1 cellular context compared by ENCODE assay signal in the genomic region with DNA sequence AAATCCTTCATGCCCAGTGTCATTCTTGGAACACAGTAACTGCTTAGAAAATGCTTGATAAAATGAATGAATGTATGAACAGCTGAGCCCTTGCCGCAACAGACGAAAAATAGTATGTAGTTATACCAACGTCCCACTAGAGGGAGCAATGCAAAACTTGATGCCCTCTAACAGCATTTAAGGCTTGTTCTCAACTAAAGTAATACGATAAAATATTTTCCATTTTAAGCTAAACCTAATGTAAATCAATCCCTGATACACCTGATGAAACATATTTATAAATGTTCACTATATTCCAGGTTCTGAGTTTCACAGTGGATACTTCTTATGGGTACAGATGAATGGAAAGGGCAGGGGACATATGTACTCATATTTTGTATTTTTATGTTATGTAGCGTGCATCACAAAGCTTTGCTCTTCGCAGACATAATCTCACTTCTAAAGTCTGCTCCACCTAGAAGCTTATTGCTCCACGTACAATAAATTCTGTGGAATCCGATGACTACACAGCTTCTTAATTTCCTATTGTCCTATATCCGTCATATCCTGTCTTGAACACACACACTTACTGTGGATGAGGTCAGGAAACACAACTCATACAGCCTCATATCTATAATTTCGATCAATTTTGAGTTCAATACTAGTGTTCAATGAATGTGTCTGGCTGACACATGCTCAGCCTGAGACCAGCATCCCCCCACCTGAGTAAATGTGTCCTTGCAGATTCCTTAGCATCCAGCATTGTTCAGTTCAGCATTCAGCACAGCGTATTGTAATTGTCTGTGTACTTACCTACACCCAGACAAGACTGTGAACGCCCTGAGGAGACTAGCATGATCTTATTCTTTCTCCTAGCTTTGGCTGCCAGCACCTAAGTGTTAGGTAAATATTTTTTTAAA.
TF ChIP-seq lines count a peak whose summit lies in the region.

No MANE protein-coding gene starts in this region.

TF ChIP-seq in WTC11, 78 proteins besides CTCF, POLR2A, EP300 and RAD21 (continued from another document):
- TF ChIP-seq, protein P1, sequence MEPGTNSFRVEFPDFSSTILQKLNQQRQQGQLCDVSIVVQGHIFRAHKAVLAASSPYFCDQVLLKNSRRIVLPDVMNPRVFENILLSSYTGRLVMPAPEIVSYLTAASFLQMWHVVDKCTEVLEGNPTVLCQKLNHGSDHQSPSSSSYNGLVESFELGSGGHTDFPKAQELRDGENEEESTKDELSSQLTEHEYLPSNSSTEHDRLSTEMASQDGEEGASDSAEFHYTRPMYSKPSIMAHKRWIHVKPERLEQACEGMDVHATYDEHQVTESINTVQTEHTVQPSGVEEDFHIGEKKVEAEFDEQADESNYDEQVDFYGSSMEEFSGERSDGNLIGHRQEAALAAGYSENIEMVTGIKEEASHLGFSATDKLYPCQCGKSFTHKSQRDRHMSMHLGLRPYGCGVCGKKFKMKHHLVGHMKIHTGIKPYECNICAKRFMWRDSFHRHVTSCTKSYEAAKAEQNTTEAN (CRISPR knock-in tag; IDR thresholded peaks at IDR 0.05), result no peak
- no peak for TF ChIP-seq ZNF396 (CRISPR knock-in tag; IDR thresholded peaks at IDR 0.05; ENCODE audit: borderline replicate concordance)
- no peak for TF ChIP-seq ZNF423 (CRISPR knock-in tag; IDR thresholded peaks at IDR 0.05)
- no peak for TF ChIP-seq ZNF416 (CRISPR knock-in tag; IDR thresholded peaks at IDR 0.05)
- no peak for TF ChIP-seq RORB (CRISPR knock-in tag; IDR thresholded peaks at IDR 0.05)
